In genomic region chr7:127107601-127108007, GRCh38 we compare ENCODE assay signal across 1 cellular context.
TF ChIP-seq lines count a peak whose summit lies in the region.

No MANE protein-coding gene starts in this region.

TF ChIP-seq in HepG2, 621 proteins besides CTCF, POLR2A, EP300 and RAD21 (continued from another document and continues in another):
- no peak for TF ChIP-seq TERF1 (CRISPR knock-in tag; IDR thresholded peaks at IDR 0.05)
- TF ChIP-seq NR0B2 (CRISPR knock-in tag; IDR thresholded peaks at IDR 0.05): no peak
- no peak for TF ChIP-seq ZFP36L1 (CRISPR knock-in tag; IDR thresholded peaks at IDR 0.05)
- TF ChIP-seq NCOR1 (IDR thresholded peaks at IDR 0.05; ENCODE audit: borderline replicate concordance, low read length): no peak
- peak; percentile 34; the same call in 1 of the 2 replicates for TF ChIP-seq ZXDC (CRISPR knock-in tag; IDR thresholded peaks at IDR 0.05)
- TF ChIP-seq ZNF136 (CRISPR knock-in tag; IDR thresholded peaks at IDR 0.05; ENCODE audit: low read depth): no peak
- peak; percentile 50; the same call in 1 of the 2 replicates for TF ChIP-seq GFI1 (CRISPR knock-in tag; IDR thresholded peaks at IDR 0.05; ENCODE audit: borderline replicate concordance)
- no peak for TF ChIP-seq HOXA7 (CRISPR knock-in tag; IDR thresholded peaks at IDR 0.05)
- TF ChIP-seq ZNF616 (CRISPR knock-in tag; IDR thresholded peaks at IDR 0.05; ENCODE audit: low read depth): peak; percentile 75; the same call in 1 of the 2 replicates
- TF ChIP-seq SNRNP70 (IDR thresholded peaks at IDR 0.05; ENCODE audit: low read depth, low read length): no peak
- peak; percentile 83; the same call in 1 of the 2 replicates for TF ChIP-seq ZNF441 (CRISPR knock-in tag; IDR thresholded peaks at IDR 0.05; ENCODE audit: borderline replicate concordance)
- TF ChIP-seq FOXO4 (CRISPR knock-in tag; conservative IDR thresholded peaks at IDR 0.05): 0 out of 2 replicates have a peak, but pooled peaks have one; percentile 21
- TF ChIP-seq ZBTB20 (CRISPR knock-in tag; IDR thresholded peaks at IDR 0.05; ENCODE audit: borderline replicate concordance, low read depth): peak; percentile 62; the same call in 1 of the 2 replicates
- peak; percentile 75; the same call in 1 of the 2 replicates for TF ChIP-seq HES4 (CRISPR knock-in tag; IDR thresholded peaks at IDR 0.05; ENCODE audit: borderline replicate concordance)
- peak; percentile 96 for TF ChIP-seq ZBTB44 (CRISPR knock-in tag; IDR thresholded peaks at IDR 0.05)
- no peak for TF ChIP-seq E2F2 (CRISPR knock-in tag; IDR thresholded peaks at IDR 0.05; ENCODE audit: borderline replicate concordance)
- TF ChIP-seq CREBL2 (CRISPR knock-in tag; IDR thresholded peaks at IDR 0.05; ENCODE audit: borderline replicate concordance): no peak
- TF ChIP-seq SRF (IDR thresholded peaks at IDR 0.05; ENCODE audit: low read depth, low read length): no peak
- peak; percentile 46; the same call in 1 of the 2 replicates for TF ChIP-seq NCOA2 (CRISPR knock-in tag; IDR thresholded peaks at IDR 0.05)
- TF ChIP-seq GRHL1 (CRISPR knock-in tag; conservative IDR thresholded peaks at IDR 0.05): no peak
- TF ChIP-seq SOX6 (IDR thresholded peaks at IDR 0.05): no peak
- TF ChIP-seq SOX6 (CRISPR knock-in tag; IDR thresholded peaks at IDR 0.05): no peak; the same call in 1 of the 2 replicates
- 0 out of 2 replicates have a peak, but pooled peaks have one; percentile 63 for TF ChIP-seq ZSCAN5A (CRISPR knock-in tag; IDR thresholded peaks at IDR 0.05; ENCODE audit: borderline replicate concordance)
- no peak for TF ChIP-seq ZNF549 (CRISPR knock-in tag; IDR thresholded peaks at IDR 0.05)
- peak; percentile 82; the same call in 1 of the 2 replicates for TF ChIP-seq MTF1 (CRISPR knock-in tag; IDR thresholded peaks at IDR 0.05)
- TF ChIP-seq PHF21A (CRISPR knock-in tag; IDR thresholded peaks at IDR 0.05): no peak
- no peak for TF ChIP-seq MAFK (conservative IDR thresholded peaks at IDR 0.05 in 1 of 2, IDR thresholded peaks at IDR 0.05 in 1 of 2; ENCODE audit: low read length in 2 of 2)
- TF ChIP-seq ZHX1 (CRISPR knock-in tag; IDR thresholded peaks at IDR 0.05; ENCODE audit: low read depth): no peak
- TF ChIP-seq THAP9 (CRISPR knock-in tag; IDR thresholded peaks at IDR 0.05; ENCODE audit: borderline replicate concordance): no peak
- no peak for TF ChIP-seq ZNF44 (CRISPR knock-in tag; IDR thresholded peaks at IDR 0.05)
- TF ChIP-seq ZNF747 (CRISPR knock-in tag; IDR thresholded peaks at IDR 0.05; ENCODE audit: borderline replicate concordance): no peak
- TF ChIP-seq ZNF674 (CRISPR knock-in tag; IDR thresholded peaks at IDR 0.05; ENCODE audit: low read depth): no peak
- TF ChIP-seq ZBED4 (CRISPR knock-in tag; IDR thresholded peaks at IDR 0.05; ENCODE audit: borderline replicate concordance): peak; percentile 65; the same call in 1 of the 2 replicates
